Comparison of ENCODE assay signal across 21 cellular contexts in the genomic region with DNA sequence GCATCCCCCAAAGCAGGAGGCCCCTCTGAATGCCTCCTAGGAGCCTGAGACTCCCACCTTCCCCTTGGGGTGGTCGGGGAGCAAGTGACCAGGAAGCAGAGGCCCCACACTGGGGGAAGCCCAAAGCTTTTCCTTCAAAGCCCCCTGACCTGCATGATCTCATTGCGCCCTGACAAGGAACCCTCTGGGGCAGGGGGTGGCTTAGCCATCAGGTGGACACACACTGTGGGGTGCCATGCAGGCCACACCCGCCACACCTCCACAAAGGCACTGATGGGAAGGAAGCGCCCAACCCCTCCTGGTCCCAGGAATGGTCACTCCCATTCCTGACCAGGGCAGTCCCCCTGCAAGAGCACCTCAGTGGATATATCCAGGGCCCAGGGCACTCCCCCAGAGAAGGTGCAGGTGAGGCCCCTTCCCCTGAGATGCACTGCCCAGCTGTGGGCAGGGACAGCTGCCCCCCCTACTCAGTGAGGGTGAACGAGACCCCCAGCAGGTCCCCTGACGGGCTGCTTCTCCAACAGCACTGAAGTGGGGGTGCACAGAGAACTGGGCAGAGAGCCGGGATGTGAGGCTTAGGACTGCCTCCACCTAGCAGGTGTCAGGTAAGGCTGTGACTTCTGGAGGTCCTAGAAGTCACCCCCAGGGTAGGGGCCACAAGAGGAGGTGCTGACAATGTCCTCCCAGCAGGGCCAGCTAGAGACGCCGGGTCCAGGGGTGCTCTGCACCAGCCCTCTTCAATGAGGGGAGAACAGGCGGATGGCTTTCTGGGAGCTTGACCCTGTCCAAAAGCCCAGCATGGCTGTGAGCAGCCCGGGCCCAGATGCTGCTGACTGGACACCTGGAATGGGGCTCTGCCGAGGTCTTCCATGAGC.
"Had no signal": no experiment of that assay in that cellular context is flagged by ENCODE, and none has a peak within 500 bp of the region (broad histone marks: within the 10 kb centered on the region; RNA-seq: fewer than 3 reads in every experiment).

No MANE protein-coding gene starts in this region.

- H3K9me3 Mint-ChIP-seq: activated B cell treated with CpG ODN at 0.5 μM for 24 hours; activated CD4-positive, alpha-beta memory T cell treated with anti-CD3 and anti-CD28 coated beads for 36 hours; activated T-helper 1 cell treated with anti-CD3 and anti-CD28 coated beads, Interleukin-12 subunit alpha, Interleukin-12 subunit beta, Interleukin-2, Interleukin-4 antibody, amounts not matched to agents 30 ng/mL and 10 ng/mL and 1 ng/mL, durations not matched to agents 14 hours and 24 hours and 36 hours; endodermal cell; naive B cell; neural crest cell; stimulated activated naive B cell treated with anti-CD40 and anti-IgM and Interleukin-4, amounts not matched to agents 10 μg/mL and 1 μg/mL and 100 μg/mL, for 72 hours had no signal

- DNase-seq: activated B cell treated with CpG ODN at 0.5 μM for 24 hours; activated CD4-positive, alpha-beta memory T cell treated with anti-CD3 and anti-CD28 coated beads for 36 hours; activated CD4-positive, alpha-beta T cell treated with anti-CD3 and anti-CD28 coated beads for 4 hours; activated naive CD8-positive, alpha-beta T cell treated with anti-CD3 and anti-CD28 coated beads for 36 hours; activated T-cell treated with anti-CD3 and anti-CD28 coated beads for 4 hours; body of pancreas; caudate nucleus; colonic mucosa; endodermal cell; foreskin keratinocyte; hypothalamus; naive B cell; sigmoid colon; stimulated activated CD4-positive, alpha-beta T cell treated with anti-CD3 and anti-CD28 coated beads, Interleukin-4, amount 100 ng/mL, for 4 hours; stimulated activated naive B cell treated with anti-CD40 and anti-IgM and Interleukin-4, amounts not matched to agents 10 μg/mL and 1 μg/mL and 100 μg/mL, for 72 hours; SW 1271; T-helper 2 cell had no signal

- H3K36me3 Mint-ChIP-seq: activated CD4-positive, alpha-beta memory T cell treated with anti-CD3 and anti-CD28 coated beads for 36 hours; naive B cell had no signal

- H3K9me3 ChIP-seq: body of pancreas, colonic mucosa, sigmoid colon, thoracic aorta had no signal

- H3K27me3 Mint-ChIP-seq: activated B cell treated with CpG ODN at 0.5 μM for 24 hours; activated CD4-positive, alpha-beta memory T cell treated with anti-CD3 and anti-CD28 coated beads for 36 hours; activated naive CD8-positive, alpha-beta T cell treated with anti-CD3 and anti-CD28 coated beads for 36 hours; naive B cell; stimulated activated naive B cell treated with anti-CD40 and anti-IgM and Interleukin-4, amounts not matched to agents 10 μg/mL and 1 μg/mL and 100 μg/mL, for 72 hours had no signal

- H3K27me3 ChIP-seq: body of pancreas, colonic mucosa, foreskin keratinocyte, sigmoid colon had no signal

- H3K27ac ChIP-seq: colonic mucosa, epithelial cell of prostate, foreskin keratinocyte, sigmoid colon, thoracic aorta had no signal

- H3K36me3 ChIP-seq: colonic mucosa, thoracic aorta had no signal

- H3K4me1 ChIP-seq: colonic mucosa, foreskin keratinocyte had no signal

- H3K4me3 ChIP-seq: body of pancreas, colonic mucosa, sigmoid colon, thoracic aorta had no signal

- H3K4me3 Mint-ChIP-seq: activated B cell treated with CpG ODN at 0.5 μM for 24 hours; activated CD4-positive, alpha-beta memory T cell treated with anti-CD3 and anti-CD28 coated beads for 36 hours; activated naive CD8-positive, alpha-beta T cell treated with anti-CD3 and anti-CD28 coated beads for 36 hours; activated T-helper 1 cell treated with anti-CD3 and anti-CD28 coated beads, Interleukin-12 subunit alpha, Interleukin-12 subunit beta, Interleukin-2, Interleukin-4 antibody, amounts not matched to agents 30 ng/mL and 10 ng/mL and 1 ng/mL, durations not matched to agents 14 hours and 24 hours and 36 hours; endodermal cell; naive B cell; neural crest cell; stimulated activated naive B cell treated with anti-CD40 and anti-IgM and Interleukin-4, amounts not matched to agents 10 μg/mL and 1 μg/mL and 100 μg/mL, for 72 hours had no signal

- H3K27ac Mint-ChIP-seq: activated B cell treated with CpG ODN at 0.5 μM for 24 hours; activated CD4-positive, alpha-beta memory T cell treated with anti-CD3 and anti-CD28 coated beads for 36 hours; activated naive CD8-positive, alpha-beta T cell treated with anti-CD3 and anti-CD28 coated beads for 36 hours; activated T-helper 1 cell treated with anti-CD3 and anti-CD28 coated beads, Interleukin-12 subunit alpha, Interleukin-12 subunit beta, Interleukin-2, Interleukin-4 antibody, amounts not matched to agents 30 ng/mL and 10 ng/mL and 1 ng/mL, durations not matched to agents 14 hours and 24 hours and 36 hours; stimulated activated naive B cell treated with anti-CD40 and anti-IgM and Interleukin-4, amounts not matched to agents 10 μg/mL and 1 μg/mL and 100 μg/mL, for 72 hours had no signal

- ATAC-seq: body of pancreas; foreskin keratinocyte; stimulated activated naive B cell treated with anti-CD40 and anti-IgM and Interleukin-4, amounts not matched to agents 10 μg/mL and 1 μg/mL and 100 μg/mL, for 72 hours had no signal
